Comparison of ENCODE assay signal across 20 cellular contexts in genomic region chr14:100419856-100420255, GRCh38. TPM values are rescaled to one million over a fixed set of nuclear protein-coding genes. Genes with fewer than 3 reads are reported as not detected.
DNase-seq lines count a peak whose midpoint lies in the region; ATAC-seq and TF ChIP-seq lines count a peak whose summit lies in the region.
"Had no signal": no experiment of that assay in that cellular context is flagged by ENCODE, and none has a peak within 500 bp of the region (broad histone marks: within the 10 kb centered on the region; RNA-seq: fewer than 3 reads in every experiment).

No MANE protein-coding gene starts in this region.

- no peak overlapping the region for H2AFZ ChIP-seq in osteoblast (ENCODE audit: low read length)

- peaks cover 5% of the 10 kb centered on the region for H4K20me1 ChIP-seq in osteoblast (ENCODE audit: insufficient read depth, low read length)

- POLR2A ChIA-PET in HEK293 (lab: Yijun Ruan, JAX) = no interaction called here

- H3K4me1 ChIP-seq in BE2C (peaks cover 60% of the 10 kb centered on the region), HEK293 (ENCODE audit: control insufficient read depth, insufficient read depth, low read length) (no peaks in the 10 kb centered on the region; the same call in 1 of the 2 replicates), mucosa of rectum (ENCODE audit: control insufficient read depth in 2 of 2, insufficient read depth in 2 of 2, low read length in 2 of 2) (peaks cover 24 to 47% of the 10 kb centered on the region in 2 donors), osteoblast (ENCODE audit: insufficient read depth, low read length) (peaks cover 34% of the 10 kb centered on the region)
- H3K4me1 ChIP-seq: HAP-1 had no signal

- TF ChIP-seq CTCF in BE2C (IDR thresholded peaks at IDR 0.05; ENCODE audit: low read depth, low read length) = peak; percentile 69
- peak; percentile 41; the same call in 1 of the 2 replicates for TF ChIP-seq CTCF in HEK293 (tag by site-specific recombination; IDR thresholded peaks at IDR 0.05)
- peak; percentile 50 for TF ChIP-seq CTCF in brain microvascular endothelial cell (IDR thresholded peaks at IDR 0.05; ENCODE audit: low read depth, low read length, missing control alignments)
- TF ChIP-seq CTCF in osteoblast (IDR thresholded peaks at IDR 0.05; ENCODE audit: extremely low read depth, low read depth, low read length) = no peak

- no peak overlapping the region for H3K4me3 ChIP-seq in BE2C (ENCODE audit: low read depth, low read length)
- H3K4me3 ChIP-seq in HEK293 (ENCODE audit: low read depth, low read length) = no peak overlapping the region
- H3K4me3 ChIP-seq in brain microvascular endothelial cell (ENCODE audit: low read depth, low read length) = no peak overlapping the region
- H3K4me3 ChIP-seq in mucosa of rectum (ENCODE audit: low read length in 2 of 2) = no peak overlapping the region
- no peak overlapping the region for H3K4me3 ChIP-seq in osteoblast (ENCODE audit: insufficient read depth, low read length)
- H3K4me3 ChIP-seq: BLaER1, HAP-1, smooth muscle cell had no signal

- H3K9ac ChIP-seq in mucosa of rectum (ENCODE audit: low read depth in 1 of 2, low read length in 2 of 2) = peak overlapping the region; percentile 18 to 48
- H3K9ac ChIP-seq: BLaER1 had no signal

- ATAC-seq in GM19455 (IDR thresholded peaks at IDR 0.05; ENCODE audit: unreplicated experiment) = no peak
- ATAC-seq: activated CD4-positive, alpha-beta T cell treated with anti-CD3 and anti-CD28 coated beads for 36 hours; T-helper 17 cell had no signal

- no peaks in the 10 kb centered on the region for H3K27me3 ChIP-seq in BE2C
- no peaks in the 10 kb centered on the region for H3K27me3 ChIP-seq in brain microvascular endothelial cell (replicated peaks)
- H3K27me3 ChIP-seq in mucosa of rectum (ENCODE audit: control insufficient read depth in 2 of 2, insufficient read depth in 2 of 2, low read length in 2 of 2) = no peaks in the 10 kb centered on the region
- no peaks in the 10 kb centered on the region for H3K27me3 ChIP-seq in osteoblast (ENCODE audit: insufficient read depth, low read length)
- H3K27me3 ChIP-seq: BLaER1 had no signal

- CTCF ChIA-PET in HEK293 (lab: Yijun Ruan, JAX) = interaction anchor here (0.7 to 2.9 kb wide), 7 partner anchors 14 to 955 kb away, joined by 3 to 21 read pairs (median 4); no protein-coding TSS in a partner anchor

- H3K9me3 ChIP-seq in BE2C (no peaks in the 10 kb centered on the region), HEK293 (ENCODE audit: control insufficient read depth, insufficient read depth, low read depth, low read length) (no peaks in the 10 kb centered on the region), mucosa of rectum (ENCODE audit: control insufficient read depth in 2 of 2, low read length in 2 of 2) (no peaks in the 10 kb centered on the region), osteoblast (ENCODE audit: low read depth, low read length) (no peaks in the 10 kb centered on the region)
- H3K9me3 ChIP-seq: BLaER1, HAP-1 had no signal

- H3K27ac ChIP-seq in HEK293 (ENCODE audit: extremely low read depth, low read depth, low read length) (no peak overlapping the region), brain microvascular endothelial cell (no peak overlapping the region), mucosa of rectum (ENCODE audit: low read depth in 2 of 2, low read length in 2 of 2) (peak overlapping the region; percentile 49 to 83), osteoblast (ENCODE audit: low read depth, low read length) (no peak overlapping the region)
- H3K27ac ChIP-seq: BLaER1, HL-60 had no signal

- in situ Hi-C loops in brain microvascular endothelial cell (cut with HindIII; ENCODE audit: low pct_ligation_motif_present, low sequenced_read_pairs) = loop anchor here (25.0 kb wide), 1 partner anchor 242 kb away; no protein-coding TSS in a partner anchor

- DNase-seq in BE2C (peak; percentile 61), brain microvascular endothelial cell (no peak), NCI-H187 treated with DMSO at 0.1 percent for 48 hours (lab: John Stamatoyannopoulos, UW) (no peak), NCI-H345 (lab: John Stamatoyannopoulos, UW) (no peak), osteoblast (ENCODE audit: insufficient read length, low spot score, missing footprints) (no peak)
- DNase-seq: activated CD4-positive, alpha-beta T cell treated with anti-CD3 and anti-CD28 coated beads for 36 hours; activated naive CD8-positive, alpha-beta T cell treated with anti-CD3 and anti-CD28 coated beads for 36 hours; DMS79; islet precursor cell; NCI-H1436; NCI-H524 treated with DMSO at 0.1 percent for 48 hours; stimulated activated naive CD4-positive, alpha-beta T cell treated with Interleukin-2 at 50 U/mL for 16 hours; T-helper 17 cell had no signal

- no peaks in the 10 kb centered on the region for H3K36me3 ChIP-seq in BE2C
- H3K36me3 ChIP-seq in HEK293 (ENCODE audit: control insufficient read depth in 2 of 2, insufficient read depth in 1 of 2, low read length in 2 of 2) = no peaks in the 10 kb centered on the region
- H3K36me3 ChIP-seq in brain microvascular endothelial cell (replicated peaks) = no peaks in the 10 kb centered on the region
- no peaks in the 10 kb centered on the region for H3K36me3 ChIP-seq in mucosa of rectum (ENCODE audit: control insufficient read depth in 2 of 2, insufficient read depth in 2 of 2, low read length in 2 of 2)
- no peaks in the 10 kb centered on the region for H3K36me3 ChIP-seq in osteoblast (ENCODE audit: insufficient read depth, low read length)
- H3K36me3 ChIP-seq: BLaER1, HAP-1 had no signal

- peaks cover 12% of the 10 kb centered on the region for H3K79me2 ChIP-seq in osteoblast (ENCODE audit: insufficient read depth, low read length)

- H3K4me2 ChIP-seq in osteoblast (ENCODE audit: insufficient read depth, low read length) = no peak overlapping the region
- H3K4me2 ChIP-seq: BLaER1, smooth muscle cell had no signal

TF ChIP-seq in HEK293, 187 proteins besides CTCF, POLR2A, EP300 and RAD21 (continues in another document):
- TF ChIP-seq ELK4 (IDR thresholded peaks at IDR 0.05; ENCODE audit: borderline replicate concordance, low read depth, low read length) (no peak), ZFP41 (tag by site-specific recombination; IDR thresholded peaks at IDR 0.05; ENCODE audit: borderline replicate concordance) (no peak), MZF1 (tag by site-specific recombination; IDR thresholded peaks at IDR 0.05; ENCODE audit: borderline replicate concordance) (no peak), ZNF624 (tag by site-specific recombination; IDR thresholded peaks at IDR 0.05) (no peak), ZBTB7A (tag by site-specific recombination; IDR thresholded peaks at IDR 0.05; ENCODE audit: low read depth) (no peak), ZNF274 (IDR thresholded peaks at IDR 0.05; ENCODE audit: low read length) (no peak), ZNF274 (tag by site-specific recombination; IDR thresholded peaks at IDR 0.05; ENCODE audit: borderline replicate concordance) (no peak), ZNF302 (tag by site-specific recombination; IDR thresholded peaks at IDR 0.05; ENCODE audit: low read depth) (no peak), ZNF544 (tag by site-specific recombination; IDR thresholded peaks at IDR 0.05) (no peak), ZNF501 (tag by site-specific recombination; IDR thresholded peaks at IDR 0.05) (no peak), ZNF214 (tag by site-specific recombination; IDR thresholded peaks at IDR 0.05; ENCODE audit: borderline replicate concordance) (no peak), ZNF704 (tag by site-specific recombination; IDR thresholded peaks at IDR 0.05) (no peak), IKZF3 (tag by site-specific recombination; IDR thresholded peaks at IDR 0.05) (no peak)

RNA-seq across cellular contexts. Expression of gene WDR25, which starts 43.6 kb away (rescaled TPM):
- polyA plus RNA-seq in BE2C (2012; ENCODE audit: insufficient read depth, insufficient read length, low read depth) = 76.3 TPM
- 18.0 and 22.1 TPM in 2 replicates for total RNA-seq in osteoblast

Comparison
In these comparisons a context has a peak if more than half of its experiments do, and no peak if none do; other contexts are left out.
1. H3K27ac ChIP-seq: peak in mucosa of rectum (2 of 2); none in HEK293 (single experiment), brain microvascular endothelial cell (single experiment) and osteoblast (single experiment).